ENCODE assay signal across 8 cellular contexts in genomic region chr3:194633349-194634004, GRCh38. TPM values are rescaled to one million over a fixed set of nuclear protein-coding genes. Genes with fewer than 3 reads are reported as not detected.
DNase-seq lines count a peak whose midpoint lies in the region; ATAC-seq, FAIRE-seq and TF ChIP-seq lines count a peak whose summit lies in the region.

Gene TMEM44 (minus strand): TSS chr3:194633419. CDS start chr3:194633215, 204 bp downstream.

- DNase-seq in AML-193 (lab: John Stamatoyannopoulos, UW) (peak; percentile 91 to 94), NCI-H345 treated with DMSO at 0.1 percent for 48 hours (lab: John Stamatoyannopoulos, UW; ENCODE audit: unreplicated experiment) (peak; percentile 71), HepG2 (ENCODE audit: low spot score) (peak; percentile 84)
- peak; percentile 36 to 46 for DNase-seq in activated CD4-positive, alpha-beta T cell treated with anti-CD3 and anti-CD28 coated beads for 24 hours (ENCODE audit: low read depth in 2 of 2)
- peak; percentile 45 to 58 for DNase-seq in stimulated activated CD4-positive, alpha-beta T cell treated with anti-CD3 and anti-CD28 coated beads, Interleukin-4, amount 100 ng/mL, for 48 hours (ENCODE audit: low read depth in 2 of 2)

- ATAC-seq in GM19035 (IDR thresholded peaks at IDR 0.05; ENCODE audit: unreplicated experiment) (peak; percentile 79), HG03196 (IDR thresholded peaks at IDR 0.05; ENCODE audit: unreplicated experiment) (peak; percentile 86), HepG2 (peak; percentile 97)

- H3K27ac ChIP-seq in HepG2 (ENCODE audit: extremely low read length, insufficient read depth, low read length): peak within 1 kb of the TSS; percentile 59

- H3K36me3 Mint-ChIP-seq in dendritic cell treated with granulocyte-macrophage colony-stimulating factor and Interleukin-4, amounts not matched to agents 40 ng/mL and 50 ng/mL, for 4 days (ENCODE audit: low read depth): no peaks in the 10 kb centered on the region

- peak within 1 kb of the TSS; percentile 71 for H3K9ac ChIP-seq in HepG2 (ENCODE audit: insufficient read depth, low read depth, low read length)

- H4K20me1 ChIP-seq in HepG2 (ENCODE audit: insufficient read depth, low read length): no peaks in the 10 kb centered on the region

- peak; percentile 36 for FAIRE-seq in HepG2 (lab: Jason Lieb, UNC)

- intact Hi-C loops in dendritic cell treated with granulocyte-macrophage colony-stimulating factor and Interleukin-4, amounts not matched to agents 40 ng/mL and 50 ng/mL, for 4 days (cut with micrococcal nuclease): no loop called here
- intact Hi-C loops in HepG2 (cut with micrococcal nuclease; ENCODE audit: unreplicated experiment): loop anchor here (1.0 kb wide), 1 partner anchor 12 kb away; no protein-coding TSS in a partner anchor

- peaks cover 0 to 4% of the 10 kb centered on the region in 2 experiments; a peak in 2 of 5 replicates for H3K36me3 ChIP-seq in HepG2 (replicated peaks in 1 of 2; ENCODE audit: control insufficient read depth in 1 of 2, insufficient read depth in 2 of 2, low read length in 2 of 2)

- H3K27ac Mint-ChIP-seq in dendritic cell treated with granulocyte-macrophage colony-stimulating factor and Interleukin-4, amounts not matched to agents 40 ng/mL and 50 ng/mL, for 4 days: no peak within 1 kb of the TSS

- H3K4me3 ChIP-seq in HepG2 (replicated peaks in 1 of 3; ENCODE audit: insufficient read depth in 1 of 3, low read depth in 2 of 3, low read length in 3 of 3): peak within 1 kb of the TSS; percentile 73 to 87 (median 85)

- H3K27me3 Mint-ChIP-seq in dendritic cell treated with granulocyte-macrophage colony-stimulating factor and Interleukin-4, amounts not matched to agents 40 ng/mL and 50 ng/mL, for 4 days: peaks cover 6% of the 10 kb centered on the region

- POLR2A ChIA-PET in HepG2 (lab: Yijun Ruan, JAX): interaction anchor here (0.7 to 1.3 kb wide), 4 partner anchors 12 to 909 kb away, joined by 3 to 10 read pairs (median 4); no protein-coding TSS in a partner anchor

- TF ChIP-seq EP300 in HepG2 (IDR thresholded peaks at IDR 0.05; ENCODE audit: low read depth in 2 of 2, low read length in 2 of 2): no peak
- no peak for TF ChIP-seq EP300 in HepG2 (CRISPR knock-in tag; IDR thresholded peaks at IDR 0.05; ENCODE audit: borderline replicate concordance)

- H3K4me2 ChIP-seq in HepG2 (ENCODE audit: low read depth, low read length): peak within 1 kb of the TSS; percentile 93

- peaks cover 31% of the 10 kb centered on the region for H3K4me1 Mint-ChIP-seq in dendritic cell treated with granulocyte-macrophage colony-stimulating factor and Interleukin-4, amounts not matched to agents 40 ng/mL and 50 ng/mL, for 4 days (ENCODE audit: low read depth)

- CTCF ChIA-PET in HepG2 (lab: Yijun Ruan, JAX; ENCODE audit: low intra/inter-chr PET ratio, low total read pairs): interaction anchor here (0.7 to 1.4 kb wide), 2 partner anchors 29 to 39 kb away, joined by 3 to 4 read pairs; no protein-coding TSS in a partner anchor

- 2% methylated on average over 20 of the region's 66 CpGs for WGBS in HepG2 (ENCODE audit: low lambda C conversion rate)

- peak within 1 kb of the TSS; percentile 78 for H3K4me3 Mint-ChIP-seq in dendritic cell treated with granulocyte-macrophage colony-stimulating factor and Interleukin-4, amounts not matched to agents 40 ng/mL and 50 ng/mL, for 4 days

- peak within 1 kb of the TSS; percentile 64 for H2AFZ ChIP-seq in HepG2 (ENCODE audit: low read length)

- H3K4me1 ChIP-seq in HepG2 (ENCODE audit: insufficient read depth, low read length): peaks cover 7% of the 10 kb centered on the region

- H3K27me3 ChIP-seq in HepG2 (ENCODE audit: control insufficient read depth in 1 of 2, insufficient read depth in 2 of 2, low read length in 2 of 2): no peaks in the 10 kb centered on the region

- TF ChIP-seq RAD21 in HepG2 (CRISPR knock-in tag; IDR thresholded peaks at IDR 0.05): peak; percentile 89

- H3K79me2 ChIP-seq in HepG2 (ENCODE audit: insufficient read depth, low read length): no peaks in the 10 kb centered on the region

- no peaks in the 10 kb centered on the region for H3K9me3 Mint-ChIP-seq in dendritic cell treated with granulocyte-macrophage colony-stimulating factor and Interleukin-4, amounts not matched to agents 40 ng/mL and 50 ng/mL, for 4 days

- no peaks in the 10 kb centered on the region; the same call in 1 of the 2 replicates for H3K9me3 ChIP-seq in HepG2 (ENCODE audit: low read length)

- in situ Hi-C loops in HepG2 (cut with HindIII; ENCODE audit: extremely low pct_ligation_motif_present, low pct_unique_long_range_greater_than_20kb): no loop called here

- peak; percentile 75 for TF ChIP-seq CTCF in HepG2 (CRISPR knock-in tag; IDR thresholded peaks at IDR 0.05)

- no TSS peak for BruUV-seq in HepG2 (replicated peaks; lab: Mats Ljungman, UMichigan)

- TF ChIP-seq POLR2A in HepG2 (IDR thresholded peaks at IDR 0.05; ENCODE audit: insufficient read depth in 1 of 2, low read depth in 2 of 2, low read length in 2 of 2): peak in 1 of 2 experiments; percentile 40; a peak in 1 of 4 replicates

TF ChIP-seq in HepG2, 621 proteins besides CTCF, POLR2A, EP300 and RAD21 (continues in another document):
- TF ChIP-seq TBP (CRISPR knock-in tag; IDR thresholded peaks at IDR 0.05): no peak
- no peak for TF ChIP-seq DBP (CRISPR knock-in tag; IDR thresholded peaks at IDR 0.05; ENCODE audit: not compliant biosample characterization)
- no peak for TF ChIP-seq FOXA1 (IDR thresholded peaks at IDR 0.05)
- TF ChIP-seq FOXA1 (CRISPR knock-in tag; IDR thresholded peaks at IDR 0.05): peak; percentile 28; the same call in 1 of the 2 replicates
- TF ChIP-seq CENPT (CRISPR knock-in tag; IDR thresholded peaks at IDR 0.05; ENCODE audit: low read depth): 0 out of 2 replicates have a peak, but pooled peaks have one; percentile 38
- TF ChIP-seq ZBTB10 (CRISPR knock-in tag; IDR thresholded peaks at IDR 0.05; ENCODE audit: borderline replicate concordance): no peak
- TF ChIP-seq ZNF564 (CRISPR knock-in tag; IDR thresholded peaks at IDR 0.05): 0 out of 2 replicates have a peak, but pooled peaks have one; percentile 73
- no peak for TF ChIP-seq MAFK (conservative IDR thresholded peaks at IDR 0.05 in 1 of 2, IDR thresholded peaks at IDR 0.05 in 1 of 2; ENCODE audit: low read length in 2 of 2)
- TF ChIP-seq RFXAP (CRISPR knock-in tag; IDR thresholded peaks at IDR 0.05; ENCODE audit: borderline replicate concordance): peak; percentile 56; the same call in 1 of the 2 replicates
- TF ChIP-seq ZNF746 (CRISPR knock-in tag; IDR thresholded peaks at IDR 0.05): 0 out of 2 replicates have a peak, but pooled peaks have one; percentile 58
- TF ChIP-seq KLF12 (CRISPR knock-in tag; IDR thresholded peaks at IDR 0.05; ENCODE audit: borderline replicate concordance): 0 out of 2 replicates have a peak, but pooled peaks have one; percentile 63

RNA-seq across cellular contexts. Expression of gene TMEM44, which starts in this region (rescaled TPM):
- total RNA-seq in HepG2 (2016; rRNA removed; fragmentation: Illumina TruSeq; extraction: Trizol): 3.2 and 7.3 TPM in 2 replicates
- total RNA-seq in HepG2 (2016; cell fraction: cytosol; rRNA removed; fragmentation: Illumina TruSeq; extraction: Trizol; ENCODE audit: low read depth): 2.0 and 2.5 TPM in 2 replicates
- 2.4 and 7.8 TPM in 2 replicates for total RNA-seq in HepG2 (2016; cell fraction: insoluble cytoplasmic fraction; rRNA removed; fragmentation: Illumina TruSeq; extraction: Trizol)
- total RNA-seq in HepG2 (2016; cell fraction: membrane; rRNA removed; fragmentation: Illumina TruSeq; extraction: Trizol): 3.7 and 4.9 TPM in 2 replicates
- 8.7 and 10.7 TPM in 2 replicates for total RNA-seq in HepG2 (2016; cell fraction: nucleus; rRNA removed; fragmentation: Illumina TruSeq; extraction: Trizol)
- 13.8 and 16.0 TPM in 2 replicates for polyA plus RNA-seq in HepG2 (2011; rRNA removed)
- 8.3 and 8.8 TPM in 2 replicates for polyA plus RNA-seq in HepG2 (2011; cell fraction: cytosol; rRNA removed)
- polyA plus RNA-seq in HepG2 (2011; cell fraction: nucleus; rRNA removed): 49.0 and 57.1 TPM in 2 replicates
- 6.3 and 10.4 TPM in 2 replicates for polyA plus RNA-seq in HepG2 (2012)
- 1.9 and 2.6 TPM in 2 replicates for polyA plus RNA-seq in HepG2 (2016; cell fraction: cytosol; fragmentation: Illumina TruSeq; extraction: Trizol; ENCODE audit: low read depth)
- polyA plus RNA-seq in HepG2 (2016; cell fraction: insoluble cytoplasmic fraction; fragmentation: Illumina TruSeq; extraction: Trizol; ENCODE audit: low read depth): 3.4 and 3.6 TPM in 2 replicates
- polyA plus RNA-seq in HepG2 (2016; cell fraction: membrane; fragmentation: Illumina TruSeq; extraction: Trizol; ENCODE audit: low read depth): 3.5 and 4.2 TPM in 2 replicates
- polyA plus RNA-seq in HepG2 (2016; cell fraction: nucleus; fragmentation: Illumina TruSeq; extraction: Trizol; ENCODE audit: insufficient read depth, low read depth): 34.3 and 35.9 TPM in 2 replicates
- 11.5 and 19.4 TPM in 2 replicates for polyA minus RNA-seq in HepG2 (2011; rRNA and poly(A)+ RNA removed; ENCODE audit: low replicate concordance)
- polyA minus RNA-seq in HepG2 (2011; cell fraction: cytosol; rRNA and poly(A)+ RNA removed): 2.8 and 4.9 TPM in 2 replicates
- 13.4 and 15.0 TPM in 2 replicates for polyA minus RNA-seq in HepG2 (2011; cell fraction: nucleus; rRNA and poly(A)+ RNA removed)

Comparison
In these comparisons a context has a peak if more than half of its experiments do, and no peak if none do; other contexts are left out.
1. Peak in every context shown above with its lines: DNase-seq, ATAC-seq, H3K4me3 ChIP-seq and H3K27ac ChIP-seq.
2. DNase-seq: peak in every context shown above with its lines; median percentile 92 in AML-193; 84 in HepG2; 71 in NCI-H345 treated with DMSO at 0.1 percent for 48 hours; 52 in stimulated activated CD4-positive, alpha-beta T cell treated with anti-CD3 and anti-CD28 coated beads, Interleukin-4, amount 100 ng/mL, for 48 hours; 41 in activated CD4-positive, alpha-beta T cell treated with anti-CD3 and anti-CD28 coated beads for 24 hours.